ENCODE assay signal across 2 cellular contexts in the genomic region with DNA sequence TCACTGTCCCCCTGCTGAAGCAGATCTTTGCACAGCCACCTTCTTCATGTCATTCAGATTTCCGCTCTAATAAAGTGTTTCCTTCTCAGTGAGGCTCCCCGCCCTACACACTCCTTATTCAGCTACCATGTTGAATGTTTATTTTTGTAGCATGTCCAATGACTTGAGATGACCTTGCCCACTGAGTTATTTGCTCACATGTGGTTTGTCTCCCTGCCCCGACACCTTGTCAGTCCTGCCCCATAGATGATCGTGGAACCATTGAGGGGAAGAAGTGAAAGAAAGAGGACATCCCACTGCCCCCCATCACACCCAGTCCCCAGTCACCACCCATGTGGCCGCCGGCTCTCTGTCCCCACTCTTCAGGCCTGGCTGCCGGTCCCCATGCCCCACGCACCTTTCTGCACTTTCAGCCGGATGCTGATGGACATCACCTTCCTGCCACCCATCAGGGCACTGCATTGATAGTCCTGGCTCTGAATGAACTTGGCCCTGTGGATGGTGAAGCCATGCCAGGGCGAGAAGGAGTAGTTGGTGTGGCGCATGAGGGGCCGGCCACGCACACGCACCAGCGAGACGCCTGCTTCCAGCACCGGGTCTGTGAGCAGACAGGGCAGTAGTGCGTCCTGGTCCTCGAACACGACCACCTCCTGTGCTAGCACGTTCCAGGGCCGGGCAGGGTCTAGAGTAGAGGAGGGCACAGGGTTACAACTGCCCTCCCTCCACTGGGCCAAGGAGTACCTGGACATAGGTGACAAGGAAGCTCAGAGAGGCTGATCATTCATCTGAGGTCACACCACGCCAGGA.
TF ChIP-seq lines count a peak whose summit lies in the region.

No MANE protein-coding gene starts in this region.

TF ChIP-seq in SK-N-SH, 30 proteins besides CTCF, POLR2A, EP300 and RAD21:
- TF ChIP-seq, protein P1, sequence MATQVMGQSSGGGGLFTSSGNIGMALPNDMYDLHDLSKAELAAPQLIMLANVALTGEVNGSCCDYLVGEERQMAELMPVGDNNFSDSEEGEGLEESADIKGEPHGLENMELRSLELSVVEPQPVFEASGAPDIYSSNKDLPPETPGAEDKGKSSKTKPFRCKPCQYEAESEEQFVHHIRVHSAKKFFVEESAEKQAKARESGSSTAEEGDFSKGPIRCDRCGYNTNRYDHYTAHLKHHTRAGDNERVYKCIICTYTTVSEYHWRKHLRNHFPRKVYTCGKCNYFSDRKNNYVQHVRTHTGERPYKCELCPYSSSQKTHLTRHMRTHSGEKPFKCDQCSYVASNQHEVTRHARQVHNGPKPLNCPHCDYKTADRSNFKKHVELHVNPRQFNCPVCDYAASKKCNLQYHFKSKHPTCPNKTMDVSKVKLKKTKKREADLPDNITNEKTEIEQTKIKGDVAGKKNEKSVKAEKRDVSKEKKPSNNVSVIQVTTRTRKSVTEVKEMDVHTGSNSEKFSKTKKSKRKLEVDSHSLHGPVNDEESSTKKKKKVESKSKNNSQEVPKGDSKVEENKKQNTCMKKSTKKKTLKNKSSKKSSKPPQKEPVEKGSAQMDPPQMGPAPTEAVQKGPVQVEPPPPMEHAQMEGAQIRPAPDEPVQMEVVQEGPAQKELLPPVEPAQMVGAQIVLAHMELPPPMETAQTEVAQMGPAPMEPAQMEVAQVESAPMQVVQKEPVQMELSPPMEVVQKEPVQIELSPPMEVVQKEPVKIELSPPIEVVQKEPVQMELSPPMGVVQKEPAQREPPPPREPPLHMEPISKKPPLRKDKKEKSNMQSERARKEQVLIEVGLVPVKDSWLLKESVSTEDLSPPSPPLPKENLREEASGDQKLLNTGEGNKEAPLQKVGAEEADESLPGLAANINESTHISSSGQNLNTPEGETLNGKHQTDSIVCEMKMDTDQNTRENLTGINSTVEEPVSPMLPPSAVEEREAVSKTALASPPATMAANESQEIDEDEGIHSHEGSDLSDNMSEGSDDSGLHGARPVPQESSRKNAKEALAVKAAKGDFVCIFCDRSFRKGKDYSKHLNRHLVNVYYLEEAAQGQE (IDR thresholded peaks at IDR 0.05; ENCODE audit: low read depth, low read length), result no peak
- no peak for TF ChIP-seq TEAD4 (IDR thresholded peaks at IDR 0.05; ENCODE audit: borderline replicate concordance, insufficient read depth)
- no peak for TF ChIP-seq NFIC (IDR thresholded peaks at IDR 0.05; ENCODE audit: borderline replicate concordance)
- no peak for TF ChIP-seq SIN3A (IDR thresholded peaks at IDR 0.05; ENCODE audit: borderline replicate concordance, low read depth, low read length)
- no peak for TF ChIP-seq MXI1 (IDR thresholded peaks at IDR 0.05; ENCODE audit: low read depth, low read length)
- TF ChIP-seq FOXJ3 (CRISPR knock-in tag; IDR thresholded peaks at IDR 0.05), result no peak
- no peak for TF ChIP-seq MEF2A (IDR thresholded peaks at IDR 0.05; ENCODE audit: borderline replicate concordance, low read depth)
- TF ChIP-seq GATA2 (CRISPR knock-in tag; IDR thresholded peaks at IDR 0.05), result no peak
- no peak for TF ChIP-seq JUND (IDR thresholded peaks at IDR 0.05)
- no peak for TF ChIP-seq YY1 (IDR thresholded peaks at IDR 0.05; ENCODE audit: low read depth)
- no peak for TF ChIP-seq ZBTB33 (IDR thresholded peaks at IDR 0.05; ENCODE audit: borderline replicate concordance, low read depth)
- TF ChIP-seq, protein P2, sequence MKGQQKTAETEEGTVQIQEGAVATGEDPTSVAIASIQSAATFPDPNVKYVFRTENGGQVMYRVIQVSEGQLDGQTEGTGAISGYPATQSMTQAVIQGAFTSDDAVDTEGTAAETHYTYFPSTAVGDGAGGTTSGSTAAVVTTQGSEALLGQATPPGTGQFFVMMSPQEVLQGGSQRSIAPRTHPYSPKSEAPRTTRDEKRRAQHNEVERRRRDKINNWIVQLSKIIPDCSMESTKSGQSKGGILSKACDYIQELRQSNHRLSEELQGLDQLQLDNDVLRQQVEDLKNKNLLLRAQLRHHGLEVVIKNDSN (IDR thresholded peaks at IDR 0.05; ENCODE audit: borderline replicate concordance, low read depth), result no peak
- TF ChIP-seq TAF1 (IDR thresholded peaks at IDR 0.05; ENCODE audit: borderline replicate concordance, low read depth, low read length), result no peak
- no peak for TF ChIP-seq CHD2 (IDR thresholded peaks at IDR 0.05; ENCODE audit: low read length, partially characterized antibody)
- TF ChIP-seq, protein P3, sequence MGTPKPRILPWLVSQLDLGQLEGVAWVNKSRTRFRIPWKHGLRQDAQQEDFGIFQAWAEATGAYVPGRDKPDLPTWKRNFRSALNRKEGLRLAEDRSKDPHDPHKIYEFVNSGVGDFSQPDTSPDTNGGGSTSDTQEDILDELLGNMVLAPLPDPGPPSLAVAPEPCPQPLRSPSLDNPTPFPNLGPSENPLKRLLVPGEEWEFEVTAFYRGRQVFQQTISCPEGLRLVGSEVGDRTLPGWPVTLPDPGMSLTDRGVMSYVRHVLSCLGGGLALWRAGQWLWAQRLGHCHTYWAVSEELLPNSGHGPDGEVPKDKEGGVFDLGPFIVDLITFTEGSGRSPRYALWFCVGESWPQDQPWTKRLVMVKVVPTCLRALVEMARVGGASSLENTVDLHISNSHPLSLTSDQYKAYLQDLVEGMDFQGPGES (IDR thresholded peaks at IDR 0.05; ENCODE audit: low read depth, low read length), result no peak

TF ChIP-seq in SK-N-SH treated with all-trans-retinoic acid at 6 μM for 48 hours, 23 proteins besides CTCF, POLR2A, EP300 and RAD21 (continued from another document):
- TF ChIP-seq, protein P4, sequence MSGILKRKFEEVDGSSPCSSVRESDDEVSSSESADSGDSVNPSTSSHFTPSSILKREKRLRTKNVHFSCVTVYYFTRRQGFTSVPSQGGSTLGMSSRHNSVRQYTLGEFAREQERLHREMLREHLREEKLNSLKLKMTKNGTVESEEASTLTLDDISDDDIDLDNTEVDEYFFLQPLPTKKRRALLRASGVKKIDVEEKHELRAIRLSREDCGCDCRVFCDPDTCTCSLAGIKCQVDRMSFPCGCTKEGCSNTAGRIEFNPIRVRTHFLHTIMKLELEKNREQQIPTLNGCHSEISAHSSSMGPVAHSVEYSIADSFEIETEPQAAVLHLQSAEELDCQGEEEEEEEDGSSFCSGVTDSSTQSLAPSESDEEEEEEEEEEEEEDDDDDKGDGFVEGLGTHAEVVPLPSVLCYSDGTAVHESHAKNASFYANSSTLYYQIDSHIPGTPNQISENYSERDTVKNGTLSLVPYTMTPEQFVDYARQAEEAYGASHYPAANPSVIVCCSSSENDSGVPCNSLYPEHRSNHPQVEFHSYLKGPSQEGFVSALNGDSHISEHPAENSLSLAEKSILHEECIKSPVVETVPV (CRISPR knock-in tag; IDR thresholded peaks at IDR 0.05), result no peak
- TF ChIP-seq RARB (CRISPR knock-in tag; IDR thresholded peaks at IDR 0.05) (no peak), ZC3H10 (CRISPR knock-in tag; IDR thresholded peaks at IDR 0.05) (no peak)
TF ChIP-seq in SK-N-SH treated with all-trans-retinoic acid at 6 μM for 48 hours: peak in this region for 0.
